8 cellular contexts compared by ENCODE assay signal in genomic region chr2:196274387-196274809, GRCh38.
DNase-seq lines count a peak whose midpoint lies in the region; ATAC-seq and TF ChIP-seq lines count a peak whose summit lies in the region.

No MANE protein-coding gene starts in this region.

- no peaks in the 10 kb centered on the region for H3F3A ChIP-seq in neural progenitor cell (ENCODE audit: low read depth)

- no peaks in the 10 kb centered on the region for H3K9me3 Mint-ChIP-seq in neural progenitor cell

- TF ChIP-seq CTCF in neural progenitor cell (IDR thresholded peaks at IDR 0.05), result no peak

- H3K27ac ChIP-seq in neural progenitor cell, result no peak overlapping the region

- no peak overlapping the region for H3K4me2 ChIP-seq in neural progenitor cell

- no peaks in the 10 kb centered on the region for H4K20me1 ChIP-seq in neural progenitor cell (ENCODE audit: low read depth)

- H3K27me3 Mint-ChIP-seq in neural progenitor cell (ENCODE audit: insufficient read depth, low read depth), result no peaks in the 10 kb centered on the region

- H3K4me1 Mint-ChIP-seq in neural progenitor cell, result peaks cover 14% of the 10 kb centered on the region

- no peaks in the 10 kb centered on the region for H3K79me2 ChIP-seq in neural progenitor cell (ENCODE audit: low read depth)

- no peak overlapping the region for H3K9ac ChIP-seq in neural progenitor cell

- no peaks in the 10 kb centered on the region for H3K9me3 ChIP-seq in neural progenitor cell (ENCODE audit: low read depth)

- no peaks in the 10 kb centered on the region for H3K27me3 ChIP-seq in H7 (ENCODE audit: control insufficient read depth, insufficient read depth, low read length)
- no peaks in the 10 kb centered on the region for H3K27me3 ChIP-seq in neural progenitor cell

- no peak overlapping the region for H3K4me3 Mint-ChIP-seq in neural progenitor cell

- peaks cover 5% of the 10 kb centered on the region for H3K36me3 Mint-ChIP-seq in neural progenitor cell

- ATAC-seq in GM18873 (IDR thresholded peaks at IDR 0.05; ENCODE audit: low FRiP score, unreplicated experiment) (peak; percentile 35), left lobe of liver (peak; percentile 42)

- H3K36me3 ChIP-seq in H7 (replicated peaks; ENCODE audit: control insufficient read depth, insufficient read depth, low read length) (no peaks in the 10 kb centered on the region), neural progenitor cell (no peaks in the 10 kb centered on the region)

- DNase-seq in Ammon's horn (ENCODE audit: low spot score) (peak; percentile 70), HT1080 (ENCODE audit: low read depth) (peak; percentile 27), T-helper 22 cell (ENCODE audit: low read depth) (peak; percentile 27), left lobe of liver (ENCODE audit: low spot score) (no peak), H7 (no peak), neural progenitor cell (ENCODE audit: low spot score) (no peak), SKM-1 (lab: John Stamatoyannopoulos, UW; ENCODE audit: unreplicated experiment) (no peak)

- H3K27ac Mint-ChIP-seq in neural progenitor cell, result no peak overlapping the region

- H3K4me3 ChIP-seq in H7 (ENCODE audit: insufficient read depth, low read depth, low read length) (no peak overlapping the region), neural progenitor cell (no peak overlapping the region)

- H3K4me1 ChIP-seq in neural progenitor cell, result no peaks in the 10 kb centered on the region

- no peak overlapping the region for H2AFZ ChIP-seq in neural progenitor cell (replicated peaks)

Comparison
In these comparisons a context has a peak if more than half of its experiments do, and no peak if none do; other contexts are left out.
1. DNase-seq: peak in Ammon's horn (single experiment), HT1080 (single experiment) and T-helper 22 cell (single experiment); none in left lobe of liver (single experiment), H7 (single experiment), neural progenitor cell (single experiment) and SKM-1 (single experiment).